ENCODE assay signal across 16 cellular contexts in genomic region chr16:28524544-28525179, GRCh38.
DNase-seq lines count a peak whose midpoint lies in the region; TF ChIP-seq lines count a peak whose summit lies in the region.
"Had no signal": no experiment of that assay in that cellular context is flagged by ENCODE, and none has a peak within 500 bp of the region (broad histone marks: within the 10 kb centered on the region; RNA-seq: fewer than 3 reads in every experiment).

No MANE protein-coding gene starts in this region.

- H3K9me3 ChIP-seq in DOHH2 (ENCODE audit: control insufficient read depth, insufficient read depth, low read length), result no peaks in the 10 kb centered on the region
- H3K9me3 ChIP-seq: vagina had no signal

- peak; percentile 33 for TF ChIP-seq CTCF in 22Rv1 (IDR thresholded peaks at IDR 0.05)
- peak; percentile 11 for TF ChIP-seq CTCF in DOHH2 (IDR thresholded peaks at IDR 0.05; ENCODE audit: low read depth, low read length, poor library complexity, severe bottlenecking)
- no peak for TF ChIP-seq CTCF in fibroblast of mammary gland (conservative IDR thresholded peaks at IDR 0.05; ENCODE audit: control insufficient read depth, insufficient read depth, low read depth, low read length)

- no peaks in the 10 kb centered on the region for H3K79me2 ChIP-seq in DOHH2 (ENCODE audit: control insufficient read depth, low read length)

- no peak overlapping the region for H3K4me3 ChIP-seq in DOHH2 (ENCODE audit: low read length)
- H3K4me3 ChIP-seq in fibroblast of mammary gland (ENCODE audit: control insufficient read depth, low read depth, low read length), result no peak overlapping the region
- H3K4me3 ChIP-seq: vagina had no signal

- intact Hi-C loops in posterior cingulate gyrus (cut with DNase I), result no loop called here

- peaks cover 20% of the 10 kb centered on the region for H3K4me1 ChIP-seq in DOHH2 (ENCODE audit: control insufficient read depth, low read length)
- H3K4me1 ChIP-seq: vagina had no signal

- peaks cover 16% of the 10 kb centered on the region for H3K27me3 ChIP-seq in DOHH2 (ENCODE audit: control insufficient read depth, low read length)
- H3K27me3 ChIP-seq: brain microvascular endothelial cell, vagina had no signal

- H3F3A ChIP-seq in DOHH2 (ENCODE audit: control insufficient read depth, insufficient read depth), result no peaks in the 10 kb centered on the region

- H3K9me2 ChIP-seq in DOHH2 (replicated peaks; ENCODE audit: control insufficient read depth, low read length), result no peaks in the 10 kb centered on the region

- H3K36me3 ChIP-seq in DOHH2 (ENCODE audit: control insufficient read depth, low read length), result no peaks in the 10 kb centered on the region
- H3K36me3 ChIP-seq: brain microvascular endothelial cell, vagina had no signal

- DNase-seq in NCI-H526 treated with DMSO at 0.1 percent for 48 hours (lab: John Stamatoyannopoulos, UW) (peak; percentile 66), fibroblast of mammary gland (ENCODE audit: low read depth) (peak; percentile 12), DMS153 treated with DMSO at 0.1 percent for 48 hours (lab: John Stamatoyannopoulos, UW; ENCODE audit: unreplicated experiment) (no peak), T-helper 1 cell (no peak), foreskin melanocyte (no peak), posterior cingulate gyrus (no peak)
- DNase-seq: activated CD4-positive, alpha-beta T cell treated with anti-CD3 and anti-CD28 coated beads, Interleukin-2, amount 10 ng/mL, durations not matched to agents 24 days and 14 days; activated effector memory CD4-positive, alpha-beta T cell treated with anti-CD3 and anti-CD28 coated beads, Interleukin-2, amount 50 U/mL, for 16 hours; brain microvascular endothelial cell; effector memory CD4-positive, alpha-beta T cell; kidney; NCI-H2171 treated with DMSO at 0.1 percent for 48 hours; SW 1271 had no signal

- H3K27ac ChIP-seq in 22Rv1, result peak overlapping the region; percentile 50
- H3K27ac ChIP-seq in DOHH2 (ENCODE audit: low read depth, low read length), result no peak overlapping the region
- H3K27ac ChIP-seq: brain microvascular endothelial cell, vagina had no signal

- no peaks in the 10 kb centered on the region for H4K20me1 ChIP-seq in DOHH2 (ENCODE audit: control insufficient read depth, insufficient read depth, low read depth, low read length)

- no peak overlapping the region for H3K4me2 ChIP-seq in DOHH2 (ENCODE audit: low read length)

Comparison
In these comparisons a context has a peak if more than half of its experiments do, and no peak if none do; other contexts are left out.
1. DNase-seq: peak in NCI-H526 treated with DMSO at 0.1 percent for 48 hours (single experiment) and fibroblast of mammary gland (single experiment); none in DMS153 treated with DMSO at 0.1 percent for 48 hours (single experiment), T-helper 1 cell (0 of 5), foreskin melanocyte (single experiment) and posterior cingulate gyrus (0 of 10).